ENCODE assay signal across 13 cellular contexts in genomic region chr7:38840736-38841460, GRCh38.
DNase-seq lines count a peak whose midpoint lies in the region; ATAC-seq and TF ChIP-seq lines count a peak whose summit lies in the region.
"Had no signal": no experiment of that assay in that cellular context is flagged by ENCODE, and none has a peak within 500 bp of the region (broad histone marks: within the 10 kb centered on the region; RNA-seq: fewer than 3 reads in every experiment).

No MANE protein-coding gene starts in this region.

- ATAC-seq in GM19395 (IDR thresholded peaks at IDR 0.05; ENCODE audit: unreplicated experiment): peak; percentile 70
- ATAC-seq in GM21825 (IDR thresholded peaks at IDR 0.05; ENCODE audit: unreplicated experiment): no peak
- ATAC-seq: A549; natural killer cell treated with Interleukin-12 subunit alpha and Interleukin-12 subunit beta and Interleukin-15 and Interleukin-18, amount 100 ng/mL, for 72 hours had no signal

- peak; percentile 51 for DNase-seq in ACHN
- peak; percentile 13 for DNase-seq in RWPE1 (ENCODE audit: low spot score)
- DNase-seq in fibroblast of pulmonary artery (ENCODE audit: low read depth): peak; percentile 72
- DNase-seq in NCI-H2029 treated with DMSO at 0.1 percent for 48 hours (lab: John Stamatoyannopoulos, UW): no peak
- no peak for DNase-seq in NAMALWA (ENCODE audit: low spot score)
- no peak for DNase-seq in activated effector memory CD4-positive, alpha-beta T cell treated with anti-CD3 and anti-CD28 coated beads, Interleukin-2, amount 50 U/mL, for 16 hours
- DNase-seq: activated CD4-positive, alpha-beta T cell treated with anti-CD3 and anti-CD28 coated beads, Interleukin-2, amount 50 U/mL, for 48 hours; activated naive CD8-positive, alpha-beta T cell treated with anti-CD3 and anti-CD28 coated beads, Interleukin-2, amount 10 ng/mL, durations not matched to agents 7 days and 5 days; NCI-H1092 treated with DMSO at 0.1 percent for 48 hours had no signal

- CTCF ChIA-PET in RWPE1 (lab: Yijun Ruan, JAX): no interaction called here

- TF ChIP-seq CTCF in RWPE1 (conservative IDR thresholded peaks at IDR 0.05; ENCODE audit: low read depth) (no peak), fibroblast of pulmonary artery (IDR thresholded peaks at IDR 0.05; ENCODE audit: low read length, missing control alignments) (no peak)

- POLR2A ChIA-PET in RWPE1 (lab: Yijun Ruan, JAX; ENCODE audit: low non-redundant PET): no interaction called here

- H3K27ac ChIP-seq in RWPE1: no peak overlapping the region
- H3K27ac ChIP-seq: A549 had no signal

- no peak overlapping the region for H3K4me3 ChIP-seq in fibroblast of pulmonary artery (replicated peaks; ENCODE audit: low read depth, low read length)
- H3K4me3 ChIP-seq: A549 had no signal

- in situ Hi-C loops in ACHN (cut with HindIII; ENCODE audit: low pct_ligation_motif_present, low pct_unique_long_range_greater_than_20kb, low sequenced_read_pairs): no loop called here

Comparison
In these comparisons a context has a peak if more than half of its experiments do, and no peak if none do; other contexts are left out.
1. DNase-seq: peak in ACHN (single experiment), RWPE1 (single experiment) and fibroblast of pulmonary artery (single experiment); none in NCI-H2029 treated with DMSO at 0.1 percent for 48 hours (single experiment), NAMALWA (single experiment) and activated effector memory CD4-positive, alpha-beta T cell treated with anti-CD3 and anti-CD28 coated beads, Interleukin-2, amount 50 U/mL, for 16 hours (single experiment).